In genomic region chr1:201513498-201514243, GRCh38 we compare ENCODE assay signal across 2 cellular contexts.
TF ChIP-seq lines count a peak whose summit lies in the region.

No MANE protein-coding gene starts in this region.

TF ChIP-seq in SK-N-SH, 30 proteins besides CTCF, POLR2A, EP300 and RAD21:
- no peak for TF ChIP-seq GABPA (IDR thresholded peaks at IDR 0.05; ENCODE audit: low read depth)
- TF ChIP-seq, protein P1, sequence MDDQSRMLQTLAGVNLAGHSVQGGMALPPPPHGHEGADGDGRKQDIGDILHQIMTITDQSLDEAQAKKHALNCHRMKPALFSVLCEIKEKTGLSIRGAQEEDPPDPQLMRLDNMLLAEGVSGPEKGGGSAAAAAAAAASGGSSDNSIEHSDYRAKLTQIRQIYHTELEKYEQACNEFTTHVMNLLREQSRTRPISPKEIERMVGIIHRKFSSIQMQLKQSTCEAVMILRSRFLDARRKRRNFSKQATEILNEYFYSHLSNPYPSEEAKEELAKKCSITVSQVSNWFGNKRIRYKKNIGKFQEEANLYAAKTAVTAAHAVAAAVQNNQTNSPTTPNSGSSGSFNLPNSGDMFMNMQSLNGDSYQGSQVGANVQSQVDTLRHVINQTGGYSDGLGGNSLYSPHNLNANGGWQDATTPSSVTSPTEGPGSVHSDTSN (IDR thresholded peaks at IDR 0.05): no peak
- TF ChIP-seq MEF2A (IDR thresholded peaks at IDR 0.05; ENCODE audit: borderline replicate concordance, low read depth): no peak
- no peak for TF ChIP-seq SMC3 (IDR thresholded peaks at IDR 0.05; ENCODE audit: low read depth, low read length)

TF ChIP-seq in SK-N-SH treated with all-trans-retinoic acid at 6 μM for 48 hours, 23 proteins besides CTCF, POLR2A, EP300 and RAD21:
- TF ChIP-seq ZNF70 (CRISPR knock-in tag; IDR thresholded peaks at IDR 0.05): no peak
- TF ChIP-seq PATZ1 (CRISPR knock-in tag; IDR thresholded peaks at IDR 0.05; ENCODE audit: borderline replicate concordance): no peak
- no peak for TF ChIP-seq SNAI2 (CRISPR knock-in tag; IDR thresholded peaks at IDR 0.05)
- TF ChIP-seq CSDC2 (CRISPR knock-in tag; IDR thresholded peaks at IDR 0.05): no peak
- TF ChIP-seq, protein P2, sequence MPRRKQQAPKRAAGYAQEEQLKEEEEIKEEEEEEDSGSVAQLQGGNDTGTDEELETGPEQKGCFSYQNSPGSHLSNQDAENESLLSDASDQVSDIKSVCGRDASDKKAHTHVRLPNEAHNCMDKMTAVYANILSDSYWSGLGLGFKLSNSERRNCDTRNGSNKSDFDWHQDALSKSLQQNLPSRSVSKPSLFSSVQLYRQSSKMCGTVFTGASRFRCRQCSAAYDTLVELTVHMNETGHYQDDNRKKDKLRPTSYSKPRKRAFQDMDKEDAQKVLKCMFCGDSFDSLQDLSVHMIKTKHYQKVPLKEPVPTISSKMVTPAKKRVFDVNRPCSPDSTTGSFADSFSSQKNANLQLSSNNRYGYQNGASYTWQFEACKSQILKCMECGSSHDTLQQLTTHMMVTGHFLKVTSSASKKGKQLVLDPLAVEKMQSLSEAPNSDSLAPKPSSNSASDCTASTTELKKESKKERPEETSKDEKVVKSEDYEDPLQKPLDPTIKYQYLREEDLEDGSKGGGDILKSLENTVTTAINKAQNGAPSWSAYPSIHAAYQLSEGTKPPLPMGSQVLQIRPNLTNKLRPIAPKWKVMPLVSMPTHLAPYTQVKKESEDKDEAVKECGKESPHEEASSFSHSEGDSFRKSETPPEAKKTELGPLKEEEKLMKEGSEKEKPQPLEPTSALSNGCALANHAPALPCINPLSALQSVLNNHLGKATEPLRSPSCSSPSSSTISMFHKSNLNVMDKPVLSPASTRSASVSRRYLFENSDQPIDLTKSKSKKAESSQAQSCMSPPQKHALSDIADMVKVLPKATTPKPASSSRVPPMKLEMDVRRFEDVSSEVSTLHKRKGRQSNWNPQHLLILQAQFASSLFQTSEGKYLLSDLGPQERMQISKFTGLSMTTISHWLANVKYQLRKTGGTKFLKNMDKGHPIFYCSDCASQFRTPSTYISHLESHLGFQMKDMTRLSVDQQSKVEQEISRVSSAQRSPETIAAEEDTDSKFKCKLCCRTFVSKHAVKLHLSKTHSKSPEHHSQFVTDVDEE (CRISPR knock-in tag; IDR thresholded peaks at IDR 0.05): no peak
- no peak for TF ChIP-seq BACH2 (CRISPR knock-in tag; IDR thresholded peaks at IDR 0.05; ENCODE audit: borderline replicate concordance)
